ENCODE assay signal across 29 cellular contexts in the genomic region with DNA sequence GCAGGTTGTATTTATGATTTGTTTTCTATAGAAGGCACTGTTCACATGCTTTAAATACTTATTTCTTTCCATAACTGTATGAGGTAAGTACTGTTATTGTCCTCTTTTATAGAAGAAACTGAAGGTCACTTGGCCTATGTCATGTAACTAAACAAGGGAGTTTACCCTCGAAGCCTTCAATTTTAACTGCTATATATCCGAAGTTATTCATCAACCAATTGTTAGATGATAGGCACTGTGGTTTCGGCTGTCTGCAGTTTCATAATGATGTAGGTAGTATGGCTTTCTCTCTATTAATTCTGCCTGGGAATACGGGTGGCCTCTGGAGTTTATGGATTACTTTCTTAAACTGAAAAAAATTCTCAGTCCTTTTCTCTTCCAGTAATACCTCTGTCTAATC.
"Had no signal": no experiment of that assay in that cellular context is flagged by ENCODE, and none has a peak within 500 bp of the region (broad histone marks: within the 10 kb centered on the region; RNA-seq: fewer than 3 reads in every experiment).

No MANE protein-coding gene starts in this region.

- H3K4me1 ChIP-seq: ascending aorta, SJCRH30 had no signal

- H3K36me3 ChIP-seq: ascending aorta, cardiac muscle cell, MG63, SJCRH30 had no signal

- H3K9me3 ChIP-seq: ascending aorta, MG63, SJCRH30 had no signal

- H3K4me3 ChIP-seq: ascending aorta, cardiac muscle cell, coronary artery, MG63, SJCRH30, SK-N-MC had no signal

- H3K27ac ChIP-seq: ascending aorta, cardiac muscle cell, coronary artery, SJCRH30, SK-N-MC had no signal

- DNase-seq: activated CD4-positive, alpha-beta T cell treated with anti-CD3 and anti-CD28 coated beads for 36 hours; activated CD4-positive, alpha-beta T cell treated with anti-CD3 and anti-CD28 coated beads, Interleukin-2, amount 10 ng/mL, durations not matched to agents 7 days and 5 days; activated CD4-positive, alpha-beta T cell treated with anti-CD3 and anti-CD28 coated beads, Interleukin-2, amount 50 U/mL, for 48 hours; activated CD8-positive, alpha-beta T cell treated with anti-CD3 and anti-CD28 coated beads, Interleukin-2, amount 10 ng/mL, durations not matched to agents 7 days and 5 days; activated gamma-delta T cell; activated naive CD4-positive, alpha-beta T cell treated with Interleukin-2 at 50 U/mL for 16 hours; activated naive CD8-positive, alpha-beta T cell treated with anti-CD3 and anti-CD28 coated beads, Interleukin-2, amount 10 ng/mL, durations not matched to agents 7 days and 5 days; activated T-cell treated with anti-CD3 and anti-CD28 coated beads, Interleukin-2, amount 50 U/mL, for 24 hours; amygdala; MG63; NCI-H1048; NCI-H1105 treated with DMSO at 0.1 percent for 48 hours; NCI-H1436; NCI-H1694; NCI-H1930; NCI-H2171; NCI-H510A; NCI-H526; NCI-H748 treated with DMSO at 0.1 percent for 48 hours; OCI-M1; SHP77; SJCRH30; T1000 had no signal

- ATAC-seq: activated CD4-positive, alpha-beta T cell treated with anti-CD3 and anti-CD28 coated beads for 36 hours; activated CD4-positive, CD25-positive, alpha-beta regulatory T cell treated with anti-CD3 and anti-CD28 coated beads, Interleukin-2, amount 50 U/mL, for 24 hours; activated CD8-positive, alpha-beta T cell treated with anti-CD3 and anti-CD28 coated beads, Interleukin-2, amount 10 ng/mL, durations not matched to agents 7 days and 5 days; WTC11 had no signal

- H3K27me3 ChIP-seq: ascending aorta, cardiac muscle cell, MG63, SJCRH30 had no signal
